ENCODE assay signal across 8 cellular contexts in the genomic region with DNA sequence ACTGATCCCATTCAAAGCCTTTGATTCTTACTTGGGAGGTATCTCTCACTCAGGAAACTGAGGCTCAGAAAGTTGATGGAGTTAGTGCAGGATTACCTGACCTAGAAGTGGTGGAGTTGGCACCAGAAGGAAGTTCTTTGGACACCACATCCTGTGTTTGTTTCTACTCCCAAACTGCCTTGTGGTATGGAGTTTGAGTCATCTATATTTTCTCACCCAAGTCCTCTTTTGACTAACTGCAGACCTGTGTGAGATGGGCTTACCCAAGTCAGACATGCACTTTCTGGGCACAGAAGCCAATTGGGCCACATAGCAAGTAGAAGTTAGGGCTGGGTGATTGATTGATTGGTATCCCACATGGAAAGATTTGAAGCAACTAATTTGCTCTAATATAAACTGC. TPM values are rescaled to one million over a fixed set of nuclear protein-coding genes. Genes with fewer than 3 reads are reported as not detected.
DNase-seq lines count a peak whose midpoint lies in the region; ATAC-seq and TF ChIP-seq lines count a peak whose summit lies in the region.

No MANE protein-coding gene starts in this region.

- H3K27me3 Mint-ChIP-seq in activated CD8-positive, alpha-beta T cell treated with anti-CD3 and anti-CD28 coated beads for 36 hours, result no peaks in the 10 kb centered on the region
- H3K27me3 Mint-ChIP-seq in natural killer cell treated with Interleukin-12 subunit alpha and Interleukin-12 subunit beta and Interleukin-15 and Interleukin-18, amount 100 ng/mL, for 72 hours, result no peaks in the 10 kb centered on the region
- peaks cover 3% of the 10 kb centered on the region for H3K27me3 Mint-ChIP-seq in osteocyte (ENCODE audit: unreplicated experiment)

- POLR2A ChIA-PET in activated CD8-positive, alpha-beta T cell treated with anti-CD3 and anti-CD28 coated beads for 36 hours (lab: Charles Lee), result no interaction called here

- CTCF ChIA-PET in activated CD8-positive, alpha-beta T cell treated with anti-CD3 and anti-CD28 coated beads for 36 hours (lab: Charles Lee), result no interaction called here

- peaks cover 10% of the 10 kb centered on the region for H3K36me3 Mint-ChIP-seq in activated CD8-positive, alpha-beta T cell treated with anti-CD3 and anti-CD28 coated beads for 36 hours (ENCODE audit: low read depth)
- H3K36me3 Mint-ChIP-seq in natural killer cell treated with Interleukin-12 subunit alpha and Interleukin-12 subunit beta and Interleukin-15 and Interleukin-18, amount 100 ng/mL, for 72 hours, result peaks cover 7% of the 10 kb centered on the region
- H3K36me3 Mint-ChIP-seq in osteocyte (ENCODE audit: unreplicated experiment), result peaks cover 5% of the 10 kb centered on the region

- peaks cover 26% of the 10 kb centered on the region for H3K4me1 Mint-ChIP-seq in activated CD8-positive, alpha-beta T cell treated with anti-CD3 and anti-CD28 coated beads for 36 hours (ENCODE audit: low read depth)
- peaks cover 22 to 38% of the 10 kb centered on the region in 2 donors for H3K4me1 Mint-ChIP-seq in natural killer cell treated with Interleukin-12 subunit alpha and Interleukin-12 subunit beta and Interleukin-15 and Interleukin-18, amount 100 ng/mL, for 72 hours (ENCODE audit: low read depth in 2 of 2)
- H3K4me1 Mint-ChIP-seq in osteocyte (ENCODE audit: unreplicated experiment), result no peaks in the 10 kb centered on the region

- intact Hi-C loops in activated CD8-positive, alpha-beta T cell treated with anti-CD3 and anti-CD28 coated beads for 36 hours (cut with micrococcal nuclease), result no loop called here

- no peak for TF ChIP-seq CTCF in activated CD8-positive, alpha-beta T cell treated with anti-CD3 and anti-CD28 coated beads for 36 hours (IDR thresholded peaks at IDR 0.05)
- TF ChIP-seq CTCF in osteocyte (IDR thresholded peaks at IDR 0.05), result no peak

- ATAC-seq in GM18909 (IDR thresholded peaks at IDR 0.05; ENCODE audit: poor library complexity, unreplicated experiment) (peak; percentile 68), HG03196 (IDR thresholded peaks at IDR 0.05; ENCODE audit: unreplicated experiment) (peak; percentile 82), GM21825 (IDR thresholded peaks at IDR 0.05; ENCODE audit: unreplicated experiment) (no peak)
- peak; percentile 84 for ATAC-seq in activated CD8-positive, alpha-beta T cell treated with anti-CD3 and anti-CD28 coated beads for 36 hours
- ATAC-seq in natural killer cell treated with Interleukin-12 subunit alpha and Interleukin-12 subunit beta and Interleukin-15 and Interleukin-18, amount 100 ng/mL, for 72 hours, result peak; percentile 82 to 89

- peak overlapping the region; percentile 79 for H3K27ac Mint-ChIP-seq in activated CD8-positive, alpha-beta T cell treated with anti-CD3 and anti-CD28 coated beads for 36 hours
- H3K27ac Mint-ChIP-seq in natural killer cell treated with Interleukin-12 subunit alpha and Interleukin-12 subunit beta and Interleukin-15 and Interleukin-18, amount 100 ng/mL, for 72 hours, result peak overlapping the region; percentile 94
- no peak overlapping the region for H3K27ac Mint-ChIP-seq in osteocyte (ENCODE audit: unreplicated experiment)

- no peaks in the 10 kb centered on the region for H3K9me3 Mint-ChIP-seq in activated CD8-positive, alpha-beta T cell treated with anti-CD3 and anti-CD28 coated beads for 36 hours
- H3K9me3 Mint-ChIP-seq in natural killer cell treated with Interleukin-12 subunit alpha and Interleukin-12 subunit beta and Interleukin-15 and Interleukin-18, amount 100 ng/mL, for 72 hours, result no peaks in the 10 kb centered on the region
- peaks cover 7% of the 10 kb centered on the region for H3K9me3 Mint-ChIP-seq in osteocyte (ENCODE audit: unreplicated experiment)

- H3K4me3 Mint-ChIP-seq in activated CD8-positive, alpha-beta T cell treated with anti-CD3 and anti-CD28 coated beads for 36 hours, result no peak overlapping the region
- H3K4me3 Mint-ChIP-seq in natural killer cell treated with Interleukin-12 subunit alpha and Interleukin-12 subunit beta and Interleukin-15 and Interleukin-18, amount 100 ng/mL, for 72 hours, result peak overlapping the region; percentile 84
- no peak overlapping the region for H3K4me3 Mint-ChIP-seq in osteocyte (ENCODE audit: unreplicated experiment)

- DNase-seq in activated CD8-positive, alpha-beta T cell treated with anti-CD3 and anti-CD28 coated beads for 36 hours, result peak; percentile 44
- DNase-seq in natural killer cell treated with Interleukin-12 subunit alpha and Interleukin-12 subunit beta and Interleukin-15 and Interleukin-18, amount 100 ng/mL, for 72 hours (ENCODE audit: low spot score), result peak; percentile 63
- no peak for DNase-seq in osteocyte (ENCODE audit: extremely low spot score, unreplicated experiment)
- DNase-seq in iPS-NIHi11 (ENCODE audit: low spot score), result no peak
- DNase-seq in T-helper 9 cell, result no peak

RNA-seq across cellular contexts. Expression of a gene that starts 36.1 kb away (rescaled TPM):
- total RNA-seq in activated CD8-positive, alpha-beta T cell treated with anti-CD3 and anti-CD28 coated beads for 36 hours, result 10 to 100 TPM; 11.9 to 13.6 TPM
- total RNA-seq in natural killer cell treated with Interleukin-12 subunit alpha and Interleukin-12 subunit beta and Interleukin-15 and Interleukin-18, amount 100 ng/mL, for 72 hours, result 10 to 100 TPM; 10.9 to 11.9 TPM
- 9.1 TPM in 2 replicates for total RNA-seq in osteocyte

Comparison
In these comparisons a context has a peak if more than half of its experiments do, and no peak if none do; other contexts are left out.
1. DNase-seq: peak in activated CD8-positive, alpha-beta T cell treated with anti-CD3 and anti-CD28 coated beads for 36 hours (single experiment) and natural killer cell treated with Interleukin-12 subunit alpha and Interleukin-12 subunit beta and Interleukin-15 and Interleukin-18, amount 100 ng/mL, for 72 hours (single experiment); none in osteocyte (single experiment), iPS-NIHi11 (single experiment) and T-helper 9 cell (single experiment).